20 cellular contexts compared by ENCODE assay signal in genomic region chr17:32330142-32330541, GRCh38. TPM values are rescaled to one million over a fixed set of nuclear protein-coding genes. Genes with fewer than 3 reads are reported as not detected.
DNase-seq lines count a peak whose midpoint lies in the region; ATAC-seq lines count a peak whose summit lies in the region.
"Had no signal": no experiment of that assay in that cellular context is flagged by ENCODE, and none has a peak within 500 bp of the region (broad histone marks: within the 10 kb centered on the region; RNA-seq: fewer than 3 reads in every experiment).

No MANE protein-coding gene starts in this region.

- H3K27me3 Mint-ChIP-seq in activated CD4-positive, alpha-beta T cell treated with anti-CD3 and anti-CD28 coated beads, Interleukin-2, amount 10 ng/mL, durations not matched to agents 7 days and 5 days: no peaks in the 10 kb centered on the region
- H3K27me3 Mint-ChIP-seq in activated CD8-positive, alpha-beta T cell treated with anti-CD3 and anti-CD28 coated beads, Interleukin-2, amount 10 ng/mL, durations not matched to agents 7 days and 5 days (ENCODE audit: low read depth): no peaks in the 10 kb centered on the region
- no peaks in the 10 kb centered on the region for H3K27me3 Mint-ChIP-seq in immature natural killer cell (ENCODE audit: low read depth in 3 of 3)
- H3K27me3 Mint-ChIP-seq: naive thymus-derived CD4-positive, alpha-beta T cell had no signal

- H3K27ac ChIP-seq in KOPT-K1 (ENCODE audit: low read depth, low read length, poor library complexity, severe bottlenecking): peak overlapping the region; percentile 50
- H3K27ac ChIP-seq: KMS-11 had no signal

- ATAC-seq in activated CD8-positive, alpha-beta T cell treated with anti-CD3 and anti-CD28 coated beads, Interleukin-2, amount 10 ng/mL, durations not matched to agents 7 days and 5 days: no peak
- ATAC-seq: naive thymus-derived CD4-positive, alpha-beta T cell had no signal

- H3K9me3 Mint-ChIP-seq in activated CD4-positive, alpha-beta T cell treated with anti-CD3 and anti-CD28 coated beads, Interleukin-2, amount 10 ng/mL, durations not matched to agents 7 days and 5 days: peaks cover 2% of the 10 kb centered on the region
- no peaks in the 10 kb centered on the region for H3K9me3 Mint-ChIP-seq in activated CD8-positive, alpha-beta T cell treated with anti-CD3 and anti-CD28 coated beads, Interleukin-2, amount 10 ng/mL, durations not matched to agents 7 days and 5 days (ENCODE audit: insufficient read depth)
- H3K9me3 Mint-ChIP-seq in immature natural killer cell: no peaks in the 10 kb centered on the region
- H3K9me3 Mint-ChIP-seq: mesothelial cell of epicardium; naive thymus-derived CD4-positive, alpha-beta T cell had no signal

- peaks cover 55% of the 10 kb centered on the region for H3K4me1 Mint-ChIP-seq in activated CD4-positive, alpha-beta T cell treated with anti-CD3 and anti-CD28 coated beads, Interleukin-2, amount 10 ng/mL, durations not matched to agents 7 days and 5 days
- H3K4me1 Mint-ChIP-seq in activated CD8-positive, alpha-beta T cell treated with anti-CD3 and anti-CD28 coated beads, Interleukin-2, amount 10 ng/mL, durations not matched to agents 7 days and 5 days (ENCODE audit: low read depth): peaks cover 65% of the 10 kb centered on the region
- H3K4me1 Mint-ChIP-seq in immature natural killer cell: peaks cover 25 to 28% of the 10 kb centered on the region in 2 donors

- H3K36me3 Mint-ChIP-seq in activated CD4-positive, alpha-beta T cell treated with anti-CD3 and anti-CD28 coated beads, Interleukin-2, amount 10 ng/mL, durations not matched to agents 7 days and 5 days (ENCODE audit: low read depth): peaks cover 35% of the 10 kb centered on the region
- H3K36me3 Mint-ChIP-seq in activated CD8-positive, alpha-beta T cell treated with anti-CD3 and anti-CD28 coated beads, Interleukin-2, amount 10 ng/mL, durations not matched to agents 7 days and 5 days (ENCODE audit: low read depth): peaks cover 34% of the 10 kb centered on the region
- peaks cover 6 to 16% (median 11%) of the 10 kb centered on the region in 3 donors for H3K36me3 Mint-ChIP-seq in immature natural killer cell

- no peak for DNase-seq in activated CD4-positive, alpha-beta T cell treated with anti-CD3 and anti-CD28 coated beads, Interleukin-2, amount 10 ng/mL, durations not matched to agents 7 days and 5 days
- no peak for DNase-seq in activated CD4-positive, alpha-beta T cell treated with anti-CD3 and anti-CD28 coated beads, Interleukin-2, amount 50 U/mL, for 4 hours
- no peak for DNase-seq in activated CD8-positive, alpha-beta T cell treated with anti-CD3 and anti-CD28 coated beads, Interleukin-2, amount 10 ng/mL, durations not matched to agents 7 days and 5 days
- DNase-seq in immature natural killer cell (no peak), DMS53 treated with DMSO at 0.1 percent for 48 hours (lab: John Stamatoyannopoulos, UW; ENCODE audit: unreplicated experiment) (no peak), NCI-H446 (lab: John Stamatoyannopoulos, UW) (no peak)
- no peak for DNase-seq in activated CD4-positive, CD25-positive, alpha-beta regulatory T cell treated with anti-CD3 and anti-CD28 coated beads, Interleukin-2, amount 50 U/mL, for 72 hours
- DNase-seq: activated effector memory CD4-positive, alpha-beta T cell treated with Interleukin-2 at 50 U/mL for 16 hours; amniotic stem cell; cortex of kidney; HCEC 1CT; naive thymus-derived CD4-positive, alpha-beta T cell; NCI-H1694 treated with DMSO at 0.1 percent for 48 hours; NCI-H2171; NCI-H526 treated with DMSO at 0.1 percent for 48 hours; SK-N-SH; stimulated activated CD4-positive, alpha-beta T cell treated with anti-CD3 and anti-CD28 coated beads, Interleukin-2, amount 100 ng/mL, for 24 hours had no signal

- no peaks in the 10 kb centered on the region for H3K9me3 ChIP-seq in KOPT-K1 (ENCODE audit: insufficient read depth, low read length, poor library complexity, severe bottlenecking)
- H3K9me3 ChIP-seq: SK-N-SH had no signal

- no peak overlapping the region for H3K4me3 Mint-ChIP-seq in activated CD4-positive, alpha-beta T cell treated with anti-CD3 and anti-CD28 coated beads, Interleukin-2, amount 10 ng/mL, durations not matched to agents 7 days and 5 days
- H3K4me3 Mint-ChIP-seq in activated CD8-positive, alpha-beta T cell treated with anti-CD3 and anti-CD28 coated beads, Interleukin-2, amount 10 ng/mL, durations not matched to agents 7 days and 5 days: peak overlapping the region; percentile 5
- peak overlapping the region; percentile 60 to 84 (median 79) for H3K4me3 Mint-ChIP-seq in immature natural killer cell
- H3K4me3 Mint-ChIP-seq: mesothelial cell of epicardium had no signal

- CTCF ChIA-PET in activated CD4-positive, alpha-beta T cell treated with anti-CD3 and anti-CD28 coated beads, Interleukin-2, amount 10 ng/mL, durations not matched to agents 7 days and 5 days (lab: Charles Lee): interaction anchor here (1.0 to 1.8 kb wide), 3 partner anchors 11 to 77 kb away, joined by 4 to 7 read pairs (median 4); no protein-coding TSS in a partner anchor
- CTCF ChIA-PET in activated CD8-positive, alpha-beta T cell treated with anti-CD3 and anti-CD28 coated beads, Interleukin-2, amount 10 ng/mL, durations not matched to agents 7 days and 5 days (lab: Charles Lee): interaction anchor here (0.8 to 8.4 kb wide), 4 partner anchors 9 to 328 kb away, joined by 3 to 69 read pairs (median 10); no protein-coding TSS in a partner anchor

- POLR2A ChIA-PET in activated CD4-positive, alpha-beta T cell treated with anti-CD3 and anti-CD28 coated beads, Interleukin-2, amount 10 ng/mL, durations not matched to agents 7 days and 5 days (lab: Charles Lee): interaction anchor here (0.5 kb wide), 1 partner anchor 1494 kb away, joined by 3 read pairs; no protein-coding TSS in a partner anchor
- POLR2A ChIA-PET in activated CD8-positive, alpha-beta T cell treated with anti-CD3 and anti-CD28 coated beads, Interleukin-2, amount 10 ng/mL, durations not matched to agents 7 days and 5 days (lab: Charles Lee): interaction anchor here (2.2 kb wide), 1 partner anchor 11 kb away, joined by 7 read pairs; no protein-coding TSS in a partner anchor

- peak overlapping the region; percentile 81 for H3K27ac Mint-ChIP-seq in activated CD4-positive, alpha-beta T cell treated with anti-CD3 and anti-CD28 coated beads, Interleukin-2, amount 10 ng/mL, durations not matched to agents 7 days and 5 days
- H3K27ac Mint-ChIP-seq in activated CD8-positive, alpha-beta T cell treated with anti-CD3 and anti-CD28 coated beads, Interleukin-2, amount 10 ng/mL, durations not matched to agents 7 days and 5 days: peak overlapping the region; percentile 89
- H3K27ac Mint-ChIP-seq in immature natural killer cell: peak overlapping the region; percentile 70 to 89 (median 81)
- H3K27ac Mint-ChIP-seq: mesothelial cell of epicardium had no signal

- peaks cover 31% of the 10 kb centered on the region for H3K36me3 ChIP-seq in KOPT-K1 (ENCODE audit: insufficient read depth, low read length)

RNA-seq across cellular contexts. Expression of gene C17orf75, which starts 11.8 kb away (rescaled TPM):
- total RNA-seq in activated CD4-positive, alpha-beta T cell treated with anti-CD3 and anti-CD28 coated beads, Interleukin-2, amount 10 ng/mL, durations not matched to agents 7 days and 5 days: 10 to 100 TPM; 25.8 to 27.7 TPM
- 10 to 100 TPM; 29.0 to 34.0 TPM for total RNA-seq in activated CD8-positive, alpha-beta T cell treated with anti-CD3 and anti-CD28 coated beads, Interleukin-2, amount 10 ng/mL, durations not matched to agents 7 days and 5 days
- 10 to 100 TPM in 2 of 3 donors, 1 to 10 TPM in 1; 9.8 to 18.5 (median 12.0) TPM for polyA plus RNA-seq in immature natural killer cell

RNA-seq across cellular contexts. Expression of gene ZNF207, which starts 19.8 kb away (rescaled TPM):
- total RNA-seq in activated CD4-positive, alpha-beta T cell treated with anti-CD3 and anti-CD28 coated beads, Interleukin-2, amount 10 ng/mL, durations not matched to agents 7 days and 5 days: 100 to 1,000 TPM; 249 to 278 TPM
- total RNA-seq in activated CD8-positive, alpha-beta T cell treated with anti-CD3 and anti-CD28 coated beads, Interleukin-2, amount 10 ng/mL, durations not matched to agents 7 days and 5 days: 100 to 1,000 TPM; 250 to 263 TPM
- polyA plus RNA-seq in immature natural killer cell: 100 to 1,000 TPM; 155 to 223 (median 221) TPM
